8 cellular contexts compared by ENCODE assay signal in the genomic region with DNA sequence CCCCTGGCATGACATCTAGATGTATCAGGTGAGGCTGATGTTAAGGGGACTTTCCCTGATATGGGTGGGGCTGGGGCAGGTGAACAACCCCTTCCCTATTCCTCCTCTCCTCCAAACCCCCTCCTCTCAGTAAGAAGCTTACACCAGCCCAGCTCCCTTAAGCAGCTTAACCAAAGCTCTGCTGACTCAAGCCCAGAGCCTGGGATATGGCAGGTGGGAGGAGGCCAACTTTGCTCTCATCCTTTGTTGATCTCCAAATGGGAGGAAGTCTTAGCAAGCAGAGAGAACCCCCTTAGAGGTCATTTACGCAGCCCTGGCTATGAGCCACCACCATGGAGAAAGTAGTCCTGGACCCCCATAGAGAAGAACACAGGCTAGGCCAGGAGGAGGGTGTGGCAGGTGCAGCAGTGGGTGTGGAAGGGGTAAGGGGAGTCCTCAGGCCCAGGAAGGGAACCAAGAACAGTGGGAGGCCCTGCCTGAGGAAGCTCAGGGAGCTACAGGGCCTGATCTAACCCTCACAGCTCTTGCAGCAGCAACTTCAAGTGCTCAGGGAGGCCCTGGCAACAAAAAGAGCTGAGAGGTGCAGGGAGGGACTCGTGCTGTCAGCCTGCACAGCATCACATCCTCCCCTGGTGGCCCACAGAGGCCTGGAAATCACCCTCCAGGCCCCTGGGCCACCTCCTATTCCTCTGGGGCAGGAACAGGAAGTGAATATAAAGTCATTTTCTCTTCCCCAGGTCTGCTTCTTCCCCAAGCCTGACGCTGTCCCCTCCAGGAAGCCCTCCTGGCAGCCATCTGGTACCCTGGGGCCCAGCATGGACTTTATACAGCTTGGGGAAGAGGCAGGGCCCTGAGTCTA. TPM values are rescaled to one million over a fixed set of nuclear protein-coding genes. Genes with fewer than 3 reads are reported as not detected.
DNase-seq lines count a peak whose midpoint lies in the region; ATAC-seq and FAIRE-seq lines count a peak whose summit lies in the region.

No MANE protein-coding gene starts in this region.

- peaks cover 54% of the 10 kb centered on the region for H3K4me1 Mint-ChIP-seq in activated T-cell treated with anti-CD3 and anti-CD28 coated beads, Interleukin-2, amount 50 U/mL, for 72 hours (ENCODE audit: low read depth)

- H3K27me3 ChIP-seq in Karpas-422 (ENCODE audit: low read length) (no peaks in the 10 kb centered on the region), HAP-1 (ENCODE audit: low read depth) (no peaks in the 10 kb centered on the region)

- H3K4me3 ChIP-seq in Karpas-422 (ENCODE audit: low read length) (no peak overlapping the region), HAP-1 (no peak overlapping the region)

- H3K4me3 Mint-ChIP-seq in activated T-cell treated with anti-CD3 and anti-CD28 coated beads, Interleukin-2, amount 50 U/mL, for 72 hours: peak overlapping the region; percentile 64 to 97

- H3K9me2 ChIP-seq in Karpas-422 (replicated peaks; ENCODE audit: insufficient read depth, low read length): no peaks in the 10 kb centered on the region

- in situ Hi-C loops in HAP-1 (cut with MboI; ENCODE audit: low sequenced_read_pairs): no loop called here

- peaks cover 17% of the 10 kb centered on the region; the same call in 1 of the 2 replicates for H4K20me1 ChIP-seq in Karpas-422 (ENCODE audit: insufficient read depth, low read depth, low read length)

- no peak for FAIRE-seq in RCC 7860 (lab: Jason Lieb, UNC)

- H3K27me3 Mint-ChIP-seq in activated T-cell treated with anti-CD3 and anti-CD28 coated beads, Interleukin-2, amount 50 U/mL, for 72 hours (ENCODE audit: low read depth): no peaks in the 10 kb centered on the region

- peak overlapping the region; percentile 83 for H3K27ac Mint-ChIP-seq in activated T-cell treated with anti-CD3 and anti-CD28 coated beads, Interleukin-2, amount 50 U/mL, for 72 hours

- peaks cover 1% of the 10 kb centered on the region; the same call in 1 of the 2 replicates for H3K36me3 ChIP-seq in Karpas-422 (ENCODE audit: insufficient read depth, low read length)
- peaks cover 25% of the 10 kb centered on the region for H3K36me3 ChIP-seq in HAP-1 (replicated peaks)

- H3K27ac ChIP-seq in Karpas-422 (ENCODE audit: low read length): no peak overlapping the region

- H3K9ac ChIP-seq in Karpas-422 (ENCODE audit: low read length): no peak overlapping the region

- H3K4me1 ChIP-seq in Karpas-422 (ENCODE audit: low read length) (peaks cover 42% of the 10 kb centered on the region), HAP-1 (peaks cover 3% of the 10 kb centered on the region)

- peaks cover 0 to 10% of the 10 kb centered on the region in 2 donors for H3K36me3 Mint-ChIP-seq in activated T-cell treated with anti-CD3 and anti-CD28 coated beads, Interleukin-2, amount 50 U/mL, for 72 hours (ENCODE audit: insufficient read depth in 2 of 2)

- no peak overlapping the region for H3K4me2 ChIP-seq in Karpas-422 (ENCODE audit: low read depth, low read length, poor library complexity, severe bottlenecking)

- peak; percentile 55 for DNase-seq in Karpas-422
- peak; percentile 68 to 74 for DNase-seq in activated T-cell treated with anti-CD3 and anti-CD28 coated beads, Interleukin-2, amount 50 U/mL, for 72 hours
- DNase-seq in stimulated activated CD4-positive, alpha-beta T cell treated with anti-CD3 and anti-CD28 coated beads, Interleukin-12 subunit alpha, Interleukin-12 subunit beta, amount 100 ng/mL, for 48 hours (ENCODE audit: low read depth in 2 of 3, low spot score in 1 of 3): peak; percentile 30 to 42 (median 38)
- DNase-seq in HAP-1 (ENCODE audit: low spot score in 2 of 2): no peak
- no peak for DNase-seq in RCC 7860 (ENCODE audit: low spot score)
- DNase-seq in NCI-H446 (lab: John Stamatoyannopoulos, UW): no peak

- no peak overlapping the region for H2AFZ ChIP-seq in Karpas-422 (ENCODE audit: low read length)

- H3K9me3 ChIP-seq in Karpas-422 (ENCODE audit: low read length) (no peaks in the 10 kb centered on the region), HAP-1 (no peaks in the 10 kb centered on the region)

- no peaks in the 10 kb centered on the region for H3K79me2 ChIP-seq in Karpas-422 (ENCODE audit: low read length)

- ATAC-seq in GM18498 (IDR thresholded peaks at IDR 0.05; ENCODE audit: unreplicated experiment): peak; percentile 34
- peak; percentile 68 to 76 for ATAC-seq in activated T-cell treated with anti-CD3 and anti-CD28 coated beads, Interleukin-2, amount 50 U/mL, for 72 hours (replicated peaks in 1 of 2)
- ATAC-seq in HG02938 (IDR thresholded peaks at IDR 0.05; ENCODE audit: unreplicated experiment): no peak

- no peaks in the 10 kb centered on the region for H3K9me3 Mint-ChIP-seq in activated T-cell treated with anti-CD3 and anti-CD28 coated beads, Interleukin-2, amount 50 U/mL, for 72 hours

RNA-seq across cellular contexts. Expression of gene UNC119, which starts 2.9 kb away (rescaled TPM):
- 34.0 and 70.2 TPM in 2 replicates for total RNA-seq in Karpas-422 (2014; rRNA removed; shearing (Covaris generic); ENCODE audit: low replicate concordance)
- total RNA-seq in activated T-cell treated with anti-CD3 and anti-CD28 coated beads, Interleukin-2, amount 50 U/mL, for 72 hours: 10 to 100 TPM; 45.3 to 53.8 TPM

RNA-seq across cellular contexts. Expression of gene PIGS, which starts 21.8 kb away (rescaled TPM):
- 39.2 and 50.2 TPM in 2 replicates for total RNA-seq in Karpas-422 (2014; rRNA removed; shearing (Covaris generic); ENCODE audit: low replicate concordance)
- total RNA-seq in activated T-cell treated with anti-CD3 and anti-CD28 coated beads, Interleukin-2, amount 50 U/mL, for 72 hours: 10 to 100 TPM; 46.3 to 53.5 TPM

RNA-seq across cellular contexts. Expression of gene ALDOC, which starts 27.2 kb away (rescaled TPM):
- 309 and 552 TPM in 2 replicates for total RNA-seq in Karpas-422 (2014; rRNA removed; shearing (Covaris generic); ENCODE audit: low replicate concordance)
- 10 to 100 TPM; 23.1 to 40.0 TPM for total RNA-seq in activated T-cell treated with anti-CD3 and anti-CD28 coated beads, Interleukin-2, amount 50 U/mL, for 72 hours

RNA-seq across cellular contexts. Expression of gene FOXN1, which starts 43.4 kb away (rescaled TPM):
- not detected in 2 replicates for total RNA-seq in Karpas-422 (2014; rRNA removed; shearing (Covaris generic); ENCODE audit: low replicate concordance)
- not detected for total RNA-seq in activated T-cell treated with anti-CD3 and anti-CD28 coated beads, Interleukin-2, amount 50 U/mL, for 72 hours

RNA-seq across cellular contexts. Expression of gene SPAG5, which starts 49.3 kb away (rescaled TPM):
- total RNA-seq in Karpas-422 (2014; rRNA removed; shearing (Covaris generic); ENCODE audit: low replicate concordance): 51.0 and 58.1 TPM in 2 replicates
- 100 to 1,000 TPM; 134 to 141 TPM for total RNA-seq in activated T-cell treated with anti-CD3 and anti-CD28 coated beads, Interleukin-2, amount 50 U/mL, for 72 hours

Comparison
In these comparisons a context has a peak if more than half of its experiments do, and no peak if none do; other contexts are left out.
1. DNase-seq: peak in Karpas-422 (single experiment), activated T-cell treated with anti-CD3 and anti-CD28 coated beads, Interleukin-2, amount 50 U/mL, for 72 hours (2 of 2) and stimulated activated CD4-positive, alpha-beta T cell treated with anti-CD3 and anti-CD28 coated beads, Interleukin-12 subunit alpha, Interleukin-12 subunit beta, amount 100 ng/mL, for 48 hours (3 of 3); none in HAP-1 (0 of 2), RCC 7860 (single experiment) and NCI-H446 (0 of 2).